21 cellular contexts compared by ENCODE assay signal in the genomic region with DNA sequence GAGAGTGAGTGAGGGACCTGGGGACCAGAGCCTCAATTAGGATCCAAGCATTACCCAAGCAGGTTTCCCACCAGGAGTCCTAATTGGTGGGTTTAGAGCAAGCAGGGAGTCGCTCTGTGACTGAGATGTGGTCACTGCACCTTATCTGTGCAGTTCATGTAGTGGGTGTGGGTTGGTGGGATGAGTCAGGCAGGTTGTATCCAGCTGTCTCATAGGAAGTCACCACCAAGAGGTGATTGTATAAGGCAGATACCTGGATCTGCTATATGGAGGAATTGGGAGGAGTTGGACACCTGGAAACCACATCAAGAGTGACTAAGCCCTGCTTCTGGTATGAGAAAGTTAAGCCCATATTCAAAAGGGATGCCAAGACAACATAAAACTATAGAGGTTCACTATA.
DNase-seq lines count a peak whose midpoint lies in the region; ATAC-seq, FAIRE-seq and TF ChIP-seq lines count a peak whose summit lies in the region.
"Had no signal": no experiment of that assay in that cellular context is flagged by ENCODE, and none has a peak within 500 bp of the region (broad histone marks: within the 10 kb centered on the region; RNA-seq: fewer than 3 reads in every experiment).

No MANE protein-coding gene starts in this region.

- CTCF ChIA-PET in IMR-90 (lab: Yijun Ruan, JAX) (no interaction called here), K562 (lab: Yijun Ruan, JAX; ENCODE audit: low intra/inter-chr PET ratio) (no interaction called here)

- peak overlapping the region; percentile 87 for H2BK20ac ChIP-seq in IMR-90 (ENCODE audit: low read depth, low read length)

- no peak overlapping the region for H3K56ac ChIP-seq in IMR-90 (ENCODE audit: extremely low read depth, insufficient read depth, low read length)

- H3K23ac ChIP-seq in IMR-90 (ENCODE audit: low read depth, low read length) = 0 out of 2 replicates have a peak overlapping the region, but pooled peaks have one; percentile 7

- H3K9me1 ChIP-seq in IMR-90 (ENCODE audit: insufficient read depth, low read length) = peaks cover 7% of the 10 kb centered on the region
- no peaks in the 10 kb centered on the region for H3K9me1 ChIP-seq in K562 (ENCODE audit: control insufficient read depth, insufficient read depth, low read length)

- H2AK5ac ChIP-seq in IMR-90 (ENCODE audit: low read depth, low read length) = peak overlapping the region; percentile 9

- no peaks in the 10 kb centered on the region for H3K79me1 ChIP-seq in IMR-90 (ENCODE audit: low read depth in 1 of 2, low read length in 2 of 2)

- TF ChIP-seq RAD21 in IMR-90 (IDR thresholded peaks at IDR 0.05; ENCODE audit: low read length) (no peak), K562 (CRISPR knock-in tag; conservative IDR thresholded peaks at IDR 0.05 in 1 of 2, IDR thresholded peaks at IDR 0.05 in 1 of 2) (no peak)

- H3K4me1 ChIP-seq in IMR-90 (ENCODE audit: control insufficient read depth, insufficient read depth, low read length) = peaks cover 11% of the 10 kb centered on the region; the same call in 1 of the 2 replicates
- H3K4me1 ChIP-seq in K562 (replicated peaks in 1 of 2; ENCODE audit: control insufficient read depth in 2 of 2, insufficient read depth in 2 of 2, low read length in 2 of 2) = peaks cover 0 to 10% of the 10 kb centered on the region in 2 experiments; a peak in 2 of 5 replicates
- H3K4me1 ChIP-seq in hepatocyte (ENCODE audit: insufficient read depth) = peaks cover 9% of the 10 kb centered on the region
- peaks cover 6% of the 10 kb centered on the region for H3K4me1 ChIP-seq in upper lobe of right lung
- H3K4me1 ChIP-seq: A549 had no signal

- H3K36me3 ChIP-seq in IMR-90 (ENCODE audit: control insufficient read depth, insufficient read depth, low read length) = peaks cover 12% of the 10 kb centered on the region
- no peaks in the 10 kb centered on the region for H3K36me3 ChIP-seq in K562 (ENCODE audit: control insufficient read depth, insufficient read depth, low read length)
- no peaks in the 10 kb centered on the region for H3K36me3 ChIP-seq in hepatocyte (replicated peaks; ENCODE audit: insufficient read depth, low read depth)
- H3K36me3 ChIP-seq in upper lobe of right lung = no peaks in the 10 kb centered on the region

- H4K20me1 ChIP-seq in IMR-90 (ENCODE audit: insufficient read depth, low read length) (no peaks in the 10 kb centered on the region), K562 (replicated peaks; ENCODE audit: control insufficient read depth, insufficient read depth, low read length) (no peaks in the 10 kb centered on the region), hepatocyte (ENCODE audit: insufficient read depth, poor library complexity, severe bottlenecking) (no peaks in the 10 kb centered on the region)

- TF ChIP-seq EP300 in K562 (IDR thresholded peaks at IDR 0.05; ENCODE audit: low read length) = peak; percentile 50; the same call in 1 of the 2 replicates

- H3K4me3 ChIP-seq in IMR-90 (ENCODE audit: insufficient read depth, low read depth, low read length) (no peak overlapping the region), K562 (no peak overlapping the region), hepatocyte (no peak overlapping the region), upper lobe of right lung (no peak overlapping the region)
- H3K4me3 ChIP-seq: A549, SK-N-MC had no signal

- peak overlapping the region; percentile 67; the same call in 1 of the 2 replicates for H3K27ac ChIP-seq in IMR-90 (ENCODE audit: insufficient read depth, low read length)
- H3K27ac ChIP-seq in K562 (ENCODE audit: extremely low read depth, low read depth, low read length) = no peak overlapping the region
- H3K27ac ChIP-seq in hepatocyte = peak overlapping the region; percentile 62
- H3K27ac ChIP-seq in upper lobe of right lung = no peak overlapping the region
- H3K27ac ChIP-seq: A549, C4-2B, HL-60, SK-N-MC had no signal

- peak overlapping the region; percentile 56 for H4K5ac ChIP-seq in IMR-90 (ENCODE audit: low read depth, low read length)

- ATAC-seq in IMR-90 (ENCODE audit: low read depth) (no peak), K562 (peak; percentile 97), upper lobe of right lung (peak; percentile 32), HG03442 (IDR thresholded peaks at IDR 0.05; ENCODE audit: unreplicated experiment) (no peak), HG03025 (IDR thresholded peaks at IDR 0.05; ENCODE audit: low FRiP score, unreplicated experiment) (no peak)
- ATAC-seq: A549, Panc1 had no signal

- DNase-seq in IMR-90 (peak; percentile 2), K562 (ENCODE audit: extremely low read depth in 1 of 4, low spot score in 3 of 4) (peak; percentile 21 to 66 (median 44)), hepatocyte (ENCODE audit: low spot score) (no peak), upper lobe of right lung (no peak), hypothalamus (lab: John Stamatoyannopoulos, UW) (no peak)
- DNase-seq: H9, MV-4-11, NCI-H1417 treated with DMSO at 0.1 percent for 48 hours, NCI-H1930, NCI-H2171, NCI-H510A treated with DMSO at 0.1 percent for 48 hours, Right ventricle myocardium superior had no signal

- no CpG with 5 or more reads among the region's 1 CpG for WGBS in IMR-90 (ENCODE audit: extremely low coverage in 2 of 2, insufficient read length in 1 of 2), 2 experiments
- WGBS in K562 (ENCODE audit: insufficient coverage, low coverage, missing lambda C conversion rate) = 0% methylated on average over 1 of the region's 1 CpG
- WGBS in hepatocyte (ENCODE audit: low lambda C conversion rate, missing lambda C conversion rate) = 100% methylated on average over 1 of the region's 1 CpG

- in situ Hi-C loops in IMR-90 (cut with MboI; ENCODE audit: low sequenced_read_pairs) (no loop called here), K562 (cut with MboI) (no loop called here)

- intact Hi-C loops in IMR-90 (cut with micrococcal nuclease) (loop anchor here (5.0 kb wide), 1 partner anchor 89 kb away; no protein-coding TSS in a partner anchor), K562 (cut with micrococcal nuclease) (no loop called here), upper lobe of right lung (cut with DNase I) (no loop called here)

- no peaks in the 10 kb centered on the region for H3K9me3 ChIP-seq in IMR-90 (ENCODE audit: control insufficient read depth, insufficient read depth, low read length)
- H3K9me3 ChIP-seq in K562 (replicated peaks; ENCODE audit: control insufficient read depth, insufficient read depth, low read depth, low read length) = no peaks in the 10 kb centered on the region
- H3K9me3 ChIP-seq in hepatocyte (ENCODE audit: low read depth) = no peaks in the 10 kb centered on the region
- H3K9me3 ChIP-seq in upper lobe of right lung = no peaks in the 10 kb centered on the region
- H3K9me3 ChIP-seq: A549 had no signal

- H2BK15ac ChIP-seq in IMR-90 (ENCODE audit: low read depth, low read length) = peak overlapping the region; percentile 69; the same call in 2 of the 3 replicates

- H3K9ac ChIP-seq in IMR-90 (ENCODE audit: low read depth, low read length) = no peak overlapping the region
- no peak overlapping the region for H3K9ac ChIP-seq in K562 (ENCODE audit: insufficient read depth in 1 of 2, low read depth in 2 of 2, low read length in 2 of 2)

- peak; percentile 95 for FAIRE-seq in K562 (lab: Jason Lieb, UNC)
- FAIRE-seq: A549, GM19239, HTR-8/SVneo had no signal

- dilution Hi-C loops in IMR-90 (cut with HindIII; ENCODE audit: low sequenced_read_pairs, unreplicated experiment) = no loop called here

- peak overlapping the region; percentile 49 for H3K4ac ChIP-seq in IMR-90 (ENCODE audit: low read depth, low read length)

- peak overlapping the region in 1 of 2 experiments; percentile 73; a peak in 1 of 4 replicates for H4K8ac ChIP-seq in IMR-90 (ENCODE audit: low read depth in 2 of 2, low read length in 2 of 2)

- no peaks in the 10 kb centered on the region for H3K79me2 ChIP-seq in K562 (ENCODE audit: control insufficient read depth, insufficient read depth, low read length)
- peaks cover 24% of the 10 kb centered on the region for H3K79me2 ChIP-seq in hepatocyte

- H2BK120ac ChIP-seq in IMR-90 (ENCODE audit: low read depth, low read length) = peak overlapping the region; percentile 58

- H3K27me3 ChIP-seq in IMR-90 (ENCODE audit: control insufficient read depth, insufficient read depth, low read length) (no peaks in the 10 kb centered on the region), K562 (ENCODE audit: control insufficient read depth in 2 of 2, insufficient read depth in 2 of 2, low read length in 2 of 2) (no peaks in the 10 kb centered on the region; a peak in 1 of 5 replicates), hepatocyte (no peaks in the 10 kb centered on the region), upper lobe of right lung (no peaks in the 10 kb centered on the region)

- H3K4me2 ChIP-seq in IMR-90 (ENCODE audit: low read depth, low read length) = no peak overlapping the region
- H3K4me2 ChIP-seq in K562 (ENCODE audit: insufficient read depth, low read length) = peak overlapping the region; percentile 43
- no peak overlapping the region for H3K4me2 ChIP-seq in hepatocyte
- H3K4me2 ChIP-seq: A549 had no signal

- no peak overlapping the region for H2AK9ac ChIP-seq in IMR-90 (replicated peaks; ENCODE audit: low read depth, low read length, poor library complexity)

- POLR2A ChIA-PET in IMR-90 (lab: Charles Lee; ENCODE audit: unreplicated experiment) = no interaction called here
- POLR2A ChIA-PET in K562 (lab: Yijun Ruan, JAX) = interaction anchor here (0.9 kb wide), 1 partner anchor 13 kb away, joined by 3 read pairs; no protein-coding TSS in a partner anchor

- no peak overlapping the region; the same call in 1 of the 2 replicates for H3K14ac ChIP-seq in IMR-90 (replicated peaks; ENCODE audit: low read depth, low read length)

- H2AFZ ChIP-seq in IMR-90 (replicated peaks; ENCODE audit: low read length, poor library complexity) (no peak overlapping the region), K562 (ENCODE audit: low read depth, low read length) (no peak overlapping the region), hepatocyte (no peak overlapping the region)

- BruUV-seq in IMR-90 (replicated peaks; lab: Mats Ljungman, UMichigan) (no TSS peak), K562 (replicated peaks; lab: Mats Ljungman, UMichigan) (no TSS peak)

- TF ChIP-seq CTCF in IMR-90 (conservative IDR thresholded peaks at IDR 0.05; ENCODE audit: low read depth, low read length) (no peak), K562 (IDR thresholded peaks at IDR 0.05 in 2 of 3, conservative IDR thresholded peaks at IDR 0.05 in 1 of 3; ENCODE audit: insufficient read depth in 2 of 3, low read depth in 1 of 3, low read length in 3 of 3) (no peak), hepatocyte (IDR thresholded peaks at IDR 0.05; ENCODE audit: poor library complexity) (no peak), upper lobe of right lung (IDR thresholded peaks at IDR 0.05) (no peak)

- H2BK5ac ChIP-seq in IMR-90 (ENCODE audit: low read depth, low read length, poor library complexity, severe bottlenecking) = no peak overlapping the region

- H3K18ac ChIP-seq in IMR-90 (ENCODE audit: low read depth, low read length) = peak overlapping the region; percentile 81

- H4K91ac ChIP-seq in IMR-90 (ENCODE audit: insufficient read depth, low read depth, low read length) = peak overlapping the region; percentile 87

- H3K9me2 ChIP-seq in hepatocyte (replicated peaks; ENCODE audit: insufficient read depth) = no peaks in the 10 kb centered on the region

- TF ChIP-seq POLR2A in IMR-90 (IDR thresholded peaks at IDR 0.05; ENCODE audit: low read depth, low read length) = no peak
- no peak for TF ChIP-seq POLR2A in K562 (conservative IDR thresholded peaks at IDR 0.05)

TF ChIP-seq in K562, 482 proteins besides CTCF, POLR2A, EP300 and RAD21 (continues in another document):
- no peak for TF ChIP-seq ILF3 (IDR thresholded peaks at IDR 0.05; ENCODE audit: borderline replicate concordance)

Comparison
In these comparisons a context has a peak if more than half of its experiments do, and no peak if none do; other contexts are left out.
1. ATAC-seq: peak in K562 (single experiment) and upper lobe of right lung (single experiment); none in IMR-90 (single experiment), HG03442 (single experiment) and HG03025 (single experiment).
2. DNase-seq: peak in IMR-90 (single experiment) and K562 (4 of 4); none in hepatocyte (single experiment), upper lobe of right lung (single experiment) and hypothalamus (0 of 51).
3. H3K27ac ChIP-seq: peak in IMR-90 (single experiment) and hepatocyte (single experiment); none in K562 (single experiment) and upper lobe of right lung (single experiment).